Comparison of ENCODE assay signal across 1 cellular context in the genomic region with DNA sequence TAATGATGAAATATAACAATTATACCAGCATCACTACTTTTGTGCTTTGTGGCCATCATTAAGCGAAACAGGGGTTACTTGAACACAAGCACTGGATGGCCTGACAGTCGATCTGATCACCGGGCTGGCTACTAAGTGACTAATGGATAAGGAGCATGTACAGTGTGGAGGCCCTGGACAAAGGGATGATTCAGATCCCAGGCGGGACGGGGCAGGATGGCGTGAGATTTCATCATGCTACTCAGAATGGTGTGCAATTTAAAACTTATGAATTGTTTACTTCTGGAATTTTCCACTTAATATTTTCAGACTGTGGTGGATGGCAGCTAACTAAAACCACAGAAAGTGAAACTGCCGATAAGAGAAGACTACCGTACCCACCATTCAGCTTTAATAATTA.
A peak's percentile ranks its signal among the peaks of the same experiment; 100 is the strongest.
TF ChIP-seq lines count a peak whose summit lies in the region.

No MANE protein-coding gene starts in this region.

TF ChIP-seq in HepG2, 621 proteins besides CTCF, POLR2A, EP300 and RAD21 (continued from another document):
- TF ChIP-seq SOX13 (IDR thresholded peaks at IDR 0.05) (no peak), SOX13 (CRISPR knock-in tag; conservative IDR thresholded peaks at IDR 0.05 in 1 of 2, IDR thresholded peaks at IDR 0.05 in 1 of 2) (peak in 1 of 2 experiments; percentile 77; a peak in 2 of 4 replicates), ZNF572 (CRISPR knock-in tag; IDR thresholded peaks at IDR 0.05) (no peak), ARNT2 (CRISPR knock-in tag; IDR thresholded peaks at IDR 0.05; ENCODE audit: low read depth) (no peak), FOSL2 (CRISPR knock-in tag; IDR thresholded peaks at IDR 0.05) (peak; percentile 97), ZNF878 (CRISPR knock-in tag; IDR thresholded peaks at IDR 0.05) (0 out of 2 replicates have a peak, but pooled peaks have one; percentile 20), NR2C2 (CRISPR knock-in tag; IDR thresholded peaks at IDR 0.05; ENCODE audit: borderline replicate concordance) (0 out of 2 replicates have a peak, but pooled peaks have one; percentile 29), PCBP1 (IDR thresholded peaks at IDR 0.05; ENCODE audit: borderline replicate concordance, low read depth, low read length) (no peak), ZNF333 (CRISPR knock-in tag; IDR thresholded peaks at IDR 0.05; ENCODE audit: borderline replicate concordance) (no peak), SRSF9 (IDR thresholded peaks at IDR 0.05; ENCODE audit: borderline replicate concordance, insufficient read depth, low read depth, low read length, poor library complexity, severe bottlenecking) (no peak), MYC (CRISPR knock-in tag; IDR thresholded peaks at IDR 0.05; ENCODE audit: borderline replicate concordance) (no peak), GZF1 (CRISPR knock-in tag; IDR thresholded peaks at IDR 0.05) (no peak), CEBPB (IDR thresholded peaks at IDR 0.05; ENCODE audit: borderline replicate concordance, low read depth, low read length) (peak; percentile 80), SOX5 (CRISPR knock-in tag; IDR thresholded peaks at IDR 0.05; ENCODE audit: borderline replicate concordance) (peak; percentile 73; the same call in 1 of the 2 replicates), ZNF354B (CRISPR knock-in tag; IDR thresholded peaks at IDR 0.05) (no peak), MEF2D (CRISPR knock-in tag; IDR thresholded peaks at IDR 0.05) (no peak), ZNF644 (CRISPR knock-in tag; IDR thresholded peaks at IDR 0.05; ENCODE audit: low read depth) (peak; percentile 76), ZFP37 (CRISPR knock-in tag; IDR thresholded peaks at IDR 0.05; ENCODE audit: borderline replicate concordance) (no peak), MIER2 (CRISPR knock-in tag; IDR thresholded peaks at IDR 0.05) (no peak), ARID5B (CRISPR knock-in tag; IDR thresholded peaks at IDR 0.05) (peak; percentile 64), CEBPG (CRISPR knock-in tag; IDR thresholded peaks at IDR 0.05) (peak; percentile 88), ZNF792 (CRISPR knock-in tag; IDR thresholded peaks at IDR 0.05) (0 out of 2 replicates have a peak, but pooled peaks have one; percentile 34), CBX5 (CRISPR knock-in tag; IDR thresholded peaks at IDR 0.05; ENCODE audit: borderline replicate concordance) (peak; percentile 93), SP140L (CRISPR knock-in tag; IDR thresholded peaks at IDR 0.05; ENCODE audit: borderline replicate concordance) (no peak), SAP130 (CRISPR knock-in tag; IDR thresholded peaks at IDR 0.05; ENCODE audit: low read depth) (peak; percentile 31; the same call in 1 of the 2 replicates), SOX6 (IDR thresholded peaks at IDR 0.05) (no peak), SOX6 (CRISPR knock-in tag; IDR thresholded peaks at IDR 0.05) (peak; percentile 72), ZGPAT (CRISPR knock-in tag; IDR thresholded peaks at IDR 0.05) (0 out of 2 replicates have a peak, but pooled peaks have one; percentile 35), THAP11 (CRISPR knock-in tag; IDR thresholded peaks at IDR 0.05) (peak; percentile 34; the same call in 1 of the 2 replicates), HMG20B (CRISPR knock-in tag; conservative IDR thresholded peaks at IDR 0.05) (0 out of 2 replicates have a peak, but pooled peaks have one; percentile 25), KAT8 (CRISPR knock-in tag; IDR thresholded peaks at IDR 0.05) (peak; percentile 19; the same call in 1 of the 2 replicates), GATAD2A (CRISPR knock-in tag; IDR thresholded peaks at IDR 0.05) (peak; percentile 76), CENPX (CRISPR knock-in tag; IDR thresholded peaks at IDR 0.05) (no peak), ZNF121 (CRISPR knock-in tag; IDR thresholded peaks at IDR 0.05) (peak; percentile 60; the same call in 1 of the 2 replicates), SIX4 (CRISPR knock-in tag; IDR thresholded peaks at IDR 0.05) (0 out of 2 replicates have a peak, but pooled peaks have one; percentile 18), TEAD3 (CRISPR knock-in tag; optimal IDR thresholded peaks at IDR 0.05; ENCODE audit: borderline replicate concordance) (peak; percentile 16), BRCA1 (CRISPR knock-in tag; IDR thresholded peaks at IDR 0.05) (no peak)
- TF ChIP-seq, protein P1, sequence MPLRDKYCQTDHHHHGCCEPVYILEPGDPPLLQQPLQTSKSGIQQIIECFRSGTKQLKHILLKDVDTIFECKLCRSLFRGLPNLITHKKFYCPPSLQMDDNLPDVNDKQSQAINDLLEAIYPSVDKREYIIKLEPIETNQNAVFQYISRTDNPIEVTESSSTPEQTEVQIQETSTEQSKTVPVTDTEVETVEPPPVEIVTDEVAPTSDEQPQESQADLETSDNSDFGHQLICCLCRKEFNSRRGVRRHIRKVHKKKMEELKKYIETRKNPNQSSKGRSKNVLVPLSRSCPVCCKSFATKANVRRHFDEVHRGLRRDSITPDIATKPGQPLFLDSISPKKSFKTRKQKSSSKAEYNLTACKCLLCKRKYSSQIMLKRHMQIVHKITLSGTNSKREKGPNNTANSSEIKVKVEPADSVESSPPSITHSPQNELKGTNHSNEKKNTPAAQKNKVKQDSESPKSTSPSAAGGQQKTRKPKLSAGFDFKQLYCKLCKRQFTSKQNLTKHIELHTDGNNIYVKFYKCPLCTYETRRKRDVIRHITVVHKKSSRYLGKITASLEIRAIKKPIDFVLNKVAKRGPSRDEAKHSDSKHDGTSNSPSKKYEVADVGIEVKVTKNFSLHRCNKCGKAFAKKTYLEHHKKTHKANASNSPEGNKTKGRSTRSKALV (CRISPR knock-in tag; IDR thresholded peaks at IDR 0.05): no peak
